ENCODE assay signal across 7 cellular contexts in the genomic region with DNA sequence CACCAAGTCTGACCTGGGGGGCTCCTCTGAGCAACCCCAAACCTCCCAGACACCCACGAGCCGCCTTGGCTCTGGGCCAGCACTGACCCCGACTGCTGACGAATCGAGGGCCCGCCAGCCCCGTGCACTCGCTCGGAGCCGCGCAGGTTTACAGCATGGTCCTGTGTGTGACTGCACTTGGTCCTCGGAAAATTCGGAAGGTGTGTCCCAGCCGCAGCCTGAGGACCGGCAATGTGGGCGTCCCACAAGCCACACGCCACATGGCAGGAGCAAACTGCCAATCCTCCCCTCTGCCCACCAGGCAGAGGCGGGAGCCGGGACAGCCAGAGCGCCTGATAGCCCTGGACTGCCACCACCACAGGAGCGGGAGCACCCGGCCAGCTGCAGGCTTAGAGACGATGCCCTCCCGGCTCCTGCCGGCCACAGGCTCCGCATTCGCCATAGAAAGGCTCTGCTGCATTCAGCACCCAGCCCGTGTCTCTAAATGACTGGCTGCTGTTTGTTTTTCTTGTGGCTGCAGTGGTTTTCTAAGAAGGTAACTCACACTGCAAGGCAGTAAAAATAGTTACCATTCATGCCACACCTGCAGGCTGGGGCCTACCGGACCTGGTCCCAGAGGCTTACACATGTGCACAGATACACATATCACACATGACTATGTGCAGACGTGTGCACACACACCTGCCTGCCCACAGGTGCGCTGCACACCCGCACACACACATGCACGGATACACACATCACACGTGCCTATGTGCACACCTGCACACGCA.
A peak's percentile ranks its signal among the peaks of the same experiment; 100 is the strongest.
DNase-seq lines count a peak whose midpoint lies in the region; ATAC-seq and TF ChIP-seq lines count a peak whose summit lies in the region.
"Not testable (repeated sequence)": the region's sequence is repeated elsewhere in the genome, so short reads cannot be mapped to it uniquely, and the experiment has no call there.

No MANE protein-coding gene starts in this region.

- intact Hi-C loops in spleen (cut with DNase I; ENCODE audit: low total_unique reads) = not testable (repeated sequence)

- peak overlapping the region; percentile 84 for H3K27ac ChIP-seq in SU-DHL-6 (ENCODE audit: low read depth, low read length)
- H3K27ac ChIP-seq in effector memory CD4-positive, alpha-beta T cell (ENCODE audit: insufficient read depth, low read length, poor library complexity, severe bottlenecking) = peak overlapping the region; percentile 32
- peak overlapping the region in 4 of 8 donors; percentile 54 to 88 (median 72) for H3K27ac ChIP-seq in spleen

- H3K79me2 ChIP-seq in SU-DHL-6 (ENCODE audit: insufficient read depth, low read length) = not testable (repeated sequence)

- WGBS in spleen, 5 donors = 40 to 70% (median 70%) methylated on average over 2 to 18 of the region's 35 CpGs; no CpG with 5 or more reads in 2 of the 5 donors

- not testable (repeated sequence) for H3K27me3 ChIP-seq in SU-DHL-6 (ENCODE audit: low read length); effector memory CD4-positive, alpha-beta T cell (replicated peaks; ENCODE audit: control insufficient read depth, insufficient read depth, low read length, poor library complexity, severe bottlenecking); spleen (replicated peaks in 1 of 7)

- H3K9me2 ChIP-seq in SU-DHL-6 (replicated peaks; ENCODE audit: insufficient read depth, low read length) = not testable (repeated sequence)

- H4K20me1 ChIP-seq in SU-DHL-6 (ENCODE audit: low read depth, low read length) = not testable (repeated sequence)

- ATAC-seq in GM18868 (IDR thresholded peaks at IDR 0.05; ENCODE audit: unreplicated experiment) (peak; percentile 40), GM21825 (IDR thresholded peaks at IDR 0.05; ENCODE audit: unreplicated experiment) (peak; percentile 25), HG03135 (IDR thresholded peaks at IDR 0.05; ENCODE audit: unreplicated experiment) (peak; percentile 32)

- H3K9me3 ChIP-seq in SU-DHL-6 (ENCODE audit: insufficient read depth, low read length); effector memory CD4-positive, alpha-beta T cell (ENCODE audit: control insufficient read depth, low read length); spleen: not testable (repeated sequence)

- TF ChIP-seq CTCF in SU-DHL-6 (IDR thresholded peaks at IDR 0.05; ENCODE audit: insufficient read depth, low read length, poor library complexity, severe bottlenecking); spleen (IDR thresholded peaks at IDR 0.05 in 8 of 11, conservative IDR thresholded peaks at IDR 0.05 in 3 of 11): not testable (repeated sequence)

- not testable (repeated sequence) for H3K4me3 ChIP-seq in SU-DHL-6 (ENCODE audit: insufficient read depth, low read length, poor library complexity, severe bottlenecking); effector memory CD4-positive, alpha-beta T cell (ENCODE audit: insufficient read depth, low read depth, low read length, poor library complexity, severe bottlenecking); spleen

- DNase-seq in activated T-cell treated with anti-CD3 and anti-CD28 coated beads for 48 hours (ENCODE audit: low read depth) = peak; percentile 54
- DNase-seq in effector memory CD4-positive, alpha-beta T cell = peak; percentile 20 to 28 (median 28)
- peak; percentile 77 for DNase-seq in spleen

- not testable (repeated sequence) for H3K36me3 ChIP-seq in SU-DHL-6 (ENCODE audit: low read length); effector memory CD4-positive, alpha-beta T cell (ENCODE audit: control insufficient read depth, insufficient read depth, low read length); spleen

- TF ChIP-seq POLR2A in spleen (IDR thresholded peaks at IDR 0.05) = not testable (repeated sequence)

- H3K4me1 ChIP-seq in effector memory CD4-positive, alpha-beta T cell (ENCODE audit: control insufficient read depth, insufficient read depth, low read length, poor library complexity, severe bottlenecking) = not testable (repeated sequence)
- H3K4me1 ChIP-seq in spleen = peaks cover 0 to 11% (median 0%) of the 10 kb centered on the region in 6 donors

- H2AFZ ChIP-seq in SU-DHL-6 (ENCODE audit: low read depth, low read length, severe bottlenecking) = not testable (repeated sequence)

- not testable (repeated sequence) for H3K9ac ChIP-seq in SU-DHL-6 (ENCODE audit: low read length)

- not testable (repeated sequence) for H3F3A ChIP-seq in SU-DHL-6 (ENCODE audit: insufficient read depth)

- not testable (repeated sequence) for H3K4me2 ChIP-seq in SU-DHL-6 (ENCODE audit: low read depth, low read length, poor library complexity, severe bottlenecking)
